8 cellular contexts compared by ENCODE assay signal in genomic region chr1:228415853-228416216, GRCh38. TPM values are rescaled to one million over a fixed set of nuclear protein-coding genes. Genes with fewer than 3 reads are reported as not detected.
DNase-seq lines count a peak whose midpoint lies in the region; ATAC-seq and TF ChIP-seq lines count a peak whose summit lies in the region.

No MANE protein-coding gene starts in this region.

- H3K79me2 ChIP-seq in PC-9 (ENCODE audit: low read depth), result peaks cover 16% of the 10 kb centered on the region; the same call in 1 of the 2 replicates

- no TSS peak for BruUV-seq in PC-9 (replicated peaks; lab: Mats Ljungman, UMichigan)

- ATAC-seq in HG03196 (IDR thresholded peaks at IDR 0.05; ENCODE audit: unreplicated experiment), result no peak

- H3K4me3 ChIP-seq in PC-9, result peak overlapping the region; percentile 64
- H3K4me3 ChIP-seq in epithelial cell of esophagus (ENCODE audit: low read length), result peak overlapping the region; percentile 40

- intact Hi-C loops in PC-9 (cut with micrococcal nuclease; ENCODE audit: unreplicated experiment), result loop anchor here (1.0 to 10.0 kb wide), 2 partner anchors 9 to 809 kb away; no protein-coding TSS in a partner anchor

- peak overlapping the region; percentile 73 for H2AFZ ChIP-seq in PC-9

- DNase-seq in Ammon's horn (ENCODE audit: low spot score), result peak; percentile 59
- no peak for DNase-seq in PC-9
- DNase-seq in epithelial cell of esophagus (ENCODE audit: low read depth), result no peak
- peak; percentile 48 for DNase-seq in occipital lobe (lab: John Stamatoyannopoulos, UW)
- no peak for DNase-seq in NCI-H1105 (lab: John Stamatoyannopoulos, UW)
- no peak for DNase-seq in activated CD4-positive, CD25-positive, alpha-beta regulatory T cell treated with anti-CD3 and anti-CD28 coated beads, Interleukin-2, amount 50 U/mL, for 72 hours
- no peak for DNase-seq in SW 1271 (lab: John Stamatoyannopoulos, UW)

- no peaks in the 10 kb centered on the region for H3K9me3 ChIP-seq in PC-9 (ENCODE audit: insufficient read depth, low read depth)

- H3K9me2 ChIP-seq in PC-9 (ENCODE audit: insufficient read depth), result no peaks in the 10 kb centered on the region

- H3K27ac ChIP-seq in PC-9, result no peak overlapping the region

- TF ChIP-seq CTCF in PC-9 (conservative IDR thresholded peaks at IDR 0.05) (no peak), epithelial cell of esophagus (IDR thresholded peaks at IDR 0.05; ENCODE audit: insufficient read depth, low read depth, low read length, missing control alignments) (no peak)

- H3F3A ChIP-seq in PC-9 (ENCODE audit: insufficient read depth, low read depth), result peaks cover 36% of the 10 kb centered on the region

- CTCF ChIA-PET in PC-9 (lab: Charles Lee), result no interaction called here

- H3K4me1 ChIP-seq in PC-9 (replicated peaks; ENCODE audit: insufficient read depth), result peaks cover 65% of the 10 kb centered on the region

- no peaks in the 10 kb centered on the region for H4K20me1 ChIP-seq in PC-9 (ENCODE audit: insufficient read depth)

- H3K36me3 ChIP-seq in PC-9 (ENCODE audit: low read depth), result no peaks in the 10 kb centered on the region

- peak overlapping the region; percentile 86 for H3K4me2 ChIP-seq in PC-9

- POLR2A ChIA-PET in PC-9 (lab: Charles Lee; ENCODE audit: unreplicated experiment), result no interaction called here

- H3K27me3 ChIP-seq in PC-9 (ENCODE audit: insufficient read depth, low read depth), result no peaks in the 10 kb centered on the region

RNA-seq across cellular contexts. Expression of gene TRIM17, which starts 0.8 kb away (rescaled TPM):
- total RNA-seq in PC-9 (2021), result 47.4 and 55.5 TPM in 2 replicates
- 0.78 TPM for total RNA-seq in occipital lobe

RNA-seq across cellular contexts. Expression of gene TRIM11, which starts 9.2 kb away (rescaled TPM):
- total RNA-seq in PC-9 (2021) (76.5 and 78.2 TPM in 2 replicates), occipital lobe (10.9 TPM)

Comparison
In these comparisons a context has a peak if more than half of its experiments do, and no peak if none do; other contexts are left out.
1. DNase-seq: peak in Ammon's horn (single experiment) and occipital lobe (single experiment); none in PC-9 (0 of 2), epithelial cell of esophagus (single experiment), NCI-H1105 (single experiment), activated CD4-positive, CD25-positive, alpha-beta regulatory T cell treated with anti-CD3 and anti-CD28 coated beads, Interleukin-2, amount 50 U/mL, for 72 hours (single experiment) and SW 1271 (0 of 2).
2. RNA of gene TRIM17, which starts 0.8 kb away (total RNA-seq): 47.4 to 55.5 TPM in PC-9; 0.78 TPM in occipital lobe (single experiment); every median in the first group is over 10 times any median in the second.